In genomic region chr22:23655891-23656475, GRCh38 we compare ENCODE assay signal across 32 cellular contexts. TPM values are rescaled to one million over a fixed set of nuclear protein-coding genes. Genes with fewer than 3 reads are reported as not detected.
"Had no signal": no experiment of that assay in that cellular context is flagged by ENCODE, and none has a peak within 500 bp of the region (broad histone marks: within the 10 kb centered on the region; RNA-seq: fewer than 3 reads in every experiment).

No MANE protein-coding gene starts in this region.

- H3K27ac ChIP-seq: SK-N-MC had no signal

- H3K4me3 Mint-ChIP-seq: activated B cell treated with CpG ODN at 0.5 μM for 24 hours; activated CD4-positive, alpha-beta T cell treated with anti-CD3 and anti-CD28 coated beads, Interleukin-2, amount 10 ng/mL, durations not matched to agents 24 days and 14 days; activated CD8-positive, alpha-beta memory T cell treated with anti-CD3 and anti-CD28 coated beads, Interleukin-2, amount 10 ng/mL, durations not matched to agents 7 days and 5 days; activated naive CD4-positive, alpha-beta T cell treated with anti-CD3 and anti-CD28 coated beads for 36 hours; activated naive CD8-positive, alpha-beta T cell; activated T-cell treated with anti-CD3 and anti-CD28 coated beads, Interleukin-2, amount 50 U/mL, for 24 hours; activated T-helper 1 cell treated with anti-CD3 and anti-CD28 coated beads, Interleukin-12 subunit alpha, Interleukin-12 subunit beta, Interleukin-2, Interleukin-4 antibody, amounts not matched to agents 30 ng/mL and 10 ng/mL and 1 ng/mL, durations not matched to agents 14 hours and 24 hours and 36 hours; brain; T-cell had no signal

- DNase-seq: activated B cell treated with CpG ODN at 0.5 μM for 24 hours; activated CD4-positive, alpha-beta T cell treated with anti-CD3 and anti-CD28 coated beads for 1 hour; activated CD4-positive, alpha-beta T cell treated with anti-CD3 and anti-CD28 coated beads, Interleukin-2, amount 10 ng/mL, durations not matched to agents 24 days and 14 days; activated CD4-positive, alpha-beta T cell treated with anti-CD3 and anti-CD28 coated beads, Interleukin-2, amount 50 U/mL, for 48 hours; activated CD8-positive, alpha-beta memory T cell treated with anti-CD3 and anti-CD28 coated beads, Interleukin-2, amount 10 ng/mL, durations not matched to agents 7 days and 5 days; activated gamma-delta T cell; activated naive CD4-positive, alpha-beta T cell treated with anti-CD3 and anti-CD28 coated beads for 36 hours; activated T-cell treated with anti-CD3 and anti-CD28 coated beads, Interleukin-2, amount 50 U/mL, for 24 hours; amygdala; NCI-H1092 treated with DMSO at 0.1 percent for 48 hours; NCI-H1417 treated with DMSO at 0.1 percent for 48 hours; NCI-H1694; NCI-H2029; NCI-H2107; NCI-H2171 treated with DMSO at 0.1 percent for 48 hours; NCI-H226; NCI-H526; NCI-H774; RPMI8226; T-cell; T-helper 2 cell; T1000 had no signal

- H3K4me3 ChIP-seq: SK-N-MC had no signal

- H3K4me1 Mint-ChIP-seq: activated B cell treated with CpG ODN at 0.5 μM for 24 hours; activated CD4-positive, alpha-beta T cell treated with anti-CD3 and anti-CD28 coated beads, Interleukin-2, amount 10 ng/mL, durations not matched to agents 24 days and 14 days; activated CD8-positive, alpha-beta memory T cell treated with anti-CD3 and anti-CD28 coated beads, Interleukin-2, amount 10 ng/mL, durations not matched to agents 7 days and 5 days; brain; T-cell had no signal

- H3K27me3 Mint-ChIP-seq: activated B cell treated with CpG ODN at 0.5 μM for 24 hours; activated CD4-positive, alpha-beta T cell treated with anti-CD3 and anti-CD28 coated beads, Interleukin-2, amount 10 ng/mL, durations not matched to agents 24 days and 14 days; activated CD8-positive, alpha-beta memory T cell treated with anti-CD3 and anti-CD28 coated beads, Interleukin-2, amount 10 ng/mL, durations not matched to agents 7 days and 5 days; activated naive CD8-positive, alpha-beta T cell; activated T-cell treated with anti-CD3 and anti-CD28 coated beads, Interleukin-2, amount 50 U/mL, for 24 hours; T-cell had no signal

- FAIRE-seq: astrocyte, TTC549 had no signal

- H3K9me3 Mint-ChIP-seq: activated B cell treated with CpG ODN at 0.5 μM for 24 hours; activated CD4-positive, alpha-beta T cell treated with anti-CD3 and anti-CD28 coated beads, Interleukin-2, amount 10 ng/mL, durations not matched to agents 24 days and 14 days; activated naive CD4-positive, alpha-beta T cell treated with anti-CD3 and anti-CD28 coated beads for 36 hours; activated T-cell treated with anti-CD3 and anti-CD28 coated beads, Interleukin-2, amount 50 U/mL, for 24 hours; activated T-helper 1 cell treated with anti-CD3 and anti-CD28 coated beads, Interleukin-12 subunit alpha, Interleukin-12 subunit beta, Interleukin-2, Interleukin-4 antibody, amounts not matched to agents 30 ng/mL and 10 ng/mL and 1 ng/mL, durations not matched to agents 14 hours and 24 hours and 36 hours; brain; T-cell had no signal

- H3K27ac Mint-ChIP-seq: activated B cell treated with CpG ODN at 0.5 μM for 24 hours; activated CD4-positive, alpha-beta T cell treated with anti-CD3 and anti-CD28 coated beads, Interleukin-2, amount 10 ng/mL, durations not matched to agents 24 days and 14 days; activated CD8-positive, alpha-beta memory T cell treated with anti-CD3 and anti-CD28 coated beads, Interleukin-2, amount 10 ng/mL, durations not matched to agents 7 days and 5 days; activated naive CD4-positive, alpha-beta T cell treated with anti-CD3 and anti-CD28 coated beads for 36 hours; activated naive CD8-positive, alpha-beta T cell; activated T-cell treated with anti-CD3 and anti-CD28 coated beads, Interleukin-2, amount 50 U/mL, for 24 hours; activated T-helper 1 cell treated with anti-CD3 and anti-CD28 coated beads, Interleukin-12 subunit alpha, Interleukin-12 subunit beta, Interleukin-2, Interleukin-4 antibody, amounts not matched to agents 30 ng/mL and 10 ng/mL and 1 ng/mL, durations not matched to agents 14 hours and 24 hours and 36 hours; T-cell had no signal

- ATAC-seq: activated CD8-positive, alpha-beta memory T cell treated with anti-CD3 and anti-CD28 coated beads, Interleukin-2, amount 10 ng/mL, durations not matched to agents 7 days and 5 days; Panc1; Right ventricle myocardium inferior; T-cell had no signal

RNA-seq across cellular contexts. Expression of gene DRICH1, which starts 23.9 kb away (rescaled TPM):
- total RNA-seq: astrocyte, MCF 10A, NCI-H460, Right ventricle myocardium inferior had no signal

RNA-seq across cellular contexts. Expression of gene RGL4, which starts 34.8 kb away (rescaled TPM):
- total RNA-seq: astrocyte, MCF 10A, Right ventricle myocardium inferior had no signal
